In genomic region chr15:70018646-70019600, GRCh38 we compare ENCODE assay signal across 33 cellular contexts.
A peak's percentile ranks its signal among the peaks of the same experiment; 100 is the strongest.
DNase-seq lines count a peak whose midpoint lies in the region; ATAC-seq, FAIRE-seq and TF ChIP-seq lines count a peak whose summit lies in the region.
"Had no signal": no experiment of that assay in that cellular context is flagged by ENCODE, and none has a peak within 500 bp of the region (broad histone marks: within the 10 kb centered on the region; RNA-seq: fewer than 3 reads in every experiment).

No MANE protein-coding gene starts in this region.

- H3K4me1 ChIP-seq in GM12878 (ENCODE audit: control insufficient read depth, insufficient read depth, low read length): peaks cover 73% of the 10 kb centered on the region

- 55% methylated on average over 9 of the region's 9 CpGs for whole genome bisulfite sequencing in GM12878 (ENCODE audit: insufficient coverage, insufficient replicate concordance, low lambda C conversion rate, missing lambda C conversion rate)

- RAD21 ChIA-PET in GM12878 (lab: Charles Lee; ENCODE audit: unreplicated experiment): interaction anchor here (4.2 kb wide), 1 partner anchor 17 kb away, joined by 29 read pairs; no protein-coding TSS in a partner anchor

- no peak overlapping the region for H3K4me3 Mint-ChIP-seq in stimulated activated memory B cell treated with anti-CD40 and anti-IgM and Interleukin-4, amounts not matched to agents 10 μg/mL and 1 μg/mL and 100 μg/mL, for 72 hours
- H3K4me3 Mint-ChIP-seq: activated CD4-positive, alpha-beta memory T cell treated with anti-CD3 and anti-CD28 coated beads for 36 hours; naive thymus-derived CD8-positive, alpha-beta T cell; T-helper 17 cell; type B pancreatic cell had no signal

- no peaks in the 10 kb centered on the region for H3K27me3 ChIP-seq in GM12878 (replicated peaks in 1 of 2; ENCODE audit: control insufficient read depth in 2 of 2, insufficient read depth in 2 of 2, low read length in 1 of 2)

- no peaks in the 10 kb centered on the region for H3K36me3 ChIP-seq in GM12878 (ENCODE audit: control insufficient read depth in 2 of 2, insufficient read depth in 2 of 2, low read length in 1 of 2)
- H3K36me3 ChIP-seq: brain microvascular endothelial cell, esophagus squamous epithelium had no signal

- no peak for ATAC-seq in GM12878
- no peak for ATAC-seq in stimulated activated memory B cell treated with anti-CD40 and anti-IgM and Interleukin-4, amounts not matched to agents 10 μg/mL and 1 μg/mL and 100 μg/mL, for 72 hours
- ATAC-seq: activated naive CD4-positive, alpha-beta T cell treated with anti-CD3 and anti-CD28 coated beads, Interleukin-2, amount 50 U/mL, for 72 hours; HCT116; HepG2; naive thymus-derived CD8-positive, alpha-beta T cell; psoas muscle; sciatic nerve; T-helper 17 cell had no signal

- no peak overlapping the region for H3K4me3 ChIP-seq in GM12878
- H3K4me3 ChIP-seq: esophagus squamous epithelium, psoas muscle had no signal

- TF ChIP-seq CTCF in GM12878 (IDR thresholded peaks at IDR 0.05 in 2 of 3, conservative IDR thresholded peaks at IDR 0.05 in 1 of 3; ENCODE audit: control insufficient read depth in 2 of 3, extremely low read depth in 1 of 3, insufficient read depth in 1 of 3, low read depth in 3 of 3, low read length in 3 of 3): no peak

- DNase-seq in NK-92 treated with Interleukin-12 subunit alpha and Interleukin-12 subunit beta, amount 100 ng/mL, for 24 hours (lab: John Stamatoyannopoulos, UW): peak; percentile 30
- DNase-seq in NK-92 (lab: John Stamatoyannopoulos, UW; ENCODE audit: unreplicated experiment) (no peak), NAMALWA (ENCODE audit: low spot score) (peak; percentile 16), GM12878 (ENCODE audit: low read depth, low spot score) (no peak), A172 (ENCODE audit: low spot score) (no peak), NCI-H510A treated with DMSO at 0.1 percent for 48 hours (lab: John Stamatoyannopoulos, UW) (no peak), NCI-H146 (lab: John Stamatoyannopoulos, UW) (no peak)
- DNase-seq: activated CD4-positive, alpha-beta memory T cell treated with anti-CD3 and anti-CD28 coated beads for 36 hours; activated CD4-positive, alpha-beta T cell treated with anti-CD3 and anti-CD28 coated beads for 1 hour; amygdala; brain microvascular endothelial cell; DMS79 treated with DMSO at 0.1 percent for 48 hours; esophagus squamous epithelium; foreskin melanocyte; GDM1; Karpas-422; naive thymus-derived CD8-positive, alpha-beta T cell; NCI-H1436 treated with DMSO at 0.1 percent for 48 hours; NCI-H748 treated with DMSO at 0.1 percent for 48 hours; occipital lobe; psoas muscle; Right ventricle myocardium superior; stimulated activated CD4-positive, alpha-beta T cell treated with anti-CD3 and anti-CD28 coated beads, Interleukin-4, amount 100 ng/mL, for 1 hour; T-helper 17 cell had no signal

- TF ChIP-seq POLR2A in GM12878 (IDR thresholded peaks at IDR 0.05; ENCODE audit: low read depth, low read length): no peak

- no peaks in the 10 kb centered on the region for H4K20me1 ChIP-seq in GM12878 (ENCODE audit: control insufficient read depth, insufficient read depth)

- no peak overlapping the region for H3K9ac ChIP-seq in GM12878 (ENCODE audit: control insufficient read depth, insufficient read depth, low read length)

- no peak for FAIRE-seq in GM12878 (lab: Jason Lieb, UNC)
- FAIRE-seq: endometrium, HepG2, TTC549 had no signal

- no peaks in the 10 kb centered on the region for H3K36me3 Mint-ChIP-seq in stimulated activated memory B cell treated with anti-CD40 and anti-IgM and Interleukin-4, amounts not matched to agents 10 μg/mL and 1 μg/mL and 100 μg/mL, for 72 hours
- H3K36me3 Mint-ChIP-seq: activated CD4-positive, alpha-beta memory T cell treated with anti-CD3 and anti-CD28 coated beads for 36 hours; type B pancreatic cell had no signal

- no TSS peak for BruUV-seq in GM12878 (replicated peaks; lab: Mats Ljungman, UMichigan)

- peak overlapping the region; percentile 31 for H3K4me2 ChIP-seq in GM12878 (ENCODE audit: control insufficient read depth, insufficient read depth)

- SMC1A ChIA-PET in GM12878 (lab: Charles Lee; ENCODE audit: uncharacterized antibody, unreplicated experiment): interaction anchor here (0.6 to 4.6 kb wide), 4 partner anchors 9 to 40 kb away, joined by 3 to 17 read pairs (median 7); no protein-coding TSS in a partner anchor

- peaks cover 2% of the 10 kb centered on the region for H3K9me3 Mint-ChIP-seq in stimulated activated memory B cell treated with anti-CD40 and anti-IgM and Interleukin-4, amounts not matched to agents 10 μg/mL and 1 μg/mL and 100 μg/mL, for 72 hours

- no peaks in the 10 kb centered on the region; the same call in 2 of the 3 replicates for H3K9me3 ChIP-seq in GM12878 (replicated peaks; ENCODE audit: control insufficient read depth, insufficient read depth, low read length)
- H3K9me3 ChIP-seq: psoas muscle had no signal

- H3K27ac Mint-ChIP-seq in stimulated activated memory B cell treated with anti-CD40 and anti-IgM and Interleukin-4, amounts not matched to agents 10 μg/mL and 1 μg/mL and 100 μg/mL, for 72 hours: peak overlapping the region; percentile 72
- H3K27ac Mint-ChIP-seq: activated CD4-positive, alpha-beta memory T cell treated with anti-CD3 and anti-CD28 coated beads for 36 hours; T-helper 17 cell; type B pancreatic cell had no signal

- H3K27me3 Mint-ChIP-seq in stimulated activated memory B cell treated with anti-CD40 and anti-IgM and Interleukin-4, amounts not matched to agents 10 μg/mL and 1 μg/mL and 100 μg/mL, for 72 hours: no peaks in the 10 kb centered on the region

- no peak for TF ChIP-seq RAD21 in GM12878 (IDR thresholded peaks at IDR 0.05; ENCODE audit: insufficient read depth, low read depth, low read length)

- POLR2A ChIA-PET in GM12878 (lab: Charles Lee): interaction anchor here (1.3 to 1.7 kb wide), 2 partner anchors 8 to 17 kb away, joined by 4 to 6 read pairs; no protein-coding TSS in a partner anchor

- no peak overlapping the region for H2AFZ ChIP-seq in GM12878 (ENCODE audit: control insufficient read depth, low read depth, low read length)

- intact Hi-C loops in GM12878 (cut with micrococcal nuclease; ENCODE audit: unreplicated experiment): loop anchor here (5.0 kb wide), 1 partner anchor 468 kb away; no protein-coding TSS in a partner anchor

- in situ Hi-C loops in GM12878 (cut with MboI): no loop called here

- no peak for TF ChIP-seq EP300 in GM12878 (IDR thresholded peaks at IDR 0.05; ENCODE audit: borderline replicate concordance in 1 of 2, control insufficient read depth in 1 of 2, low read depth in 2 of 2, low read length in 2 of 2)

- peak overlapping the region; percentile 56 for H3K27ac ChIP-seq in GM12878 (ENCODE audit: control insufficient read depth, insufficient read depth)
- H3K27ac ChIP-seq: 22Rv1, brain microvascular endothelial cell, esophagus squamous epithelium, psoas muscle had no signal

- H3K4me1 Mint-ChIP-seq in stimulated activated memory B cell treated with anti-CD40 and anti-IgM and Interleukin-4, amounts not matched to agents 10 μg/mL and 1 μg/mL and 100 μg/mL, for 72 hours: peaks cover 86% of the 10 kb centered on the region

- CTCF ChIA-PET in GM12878 (lab: Yijun Ruan, JAX): interaction anchor here (1.0 kb wide), 1 partner anchor 442 kb away, joined by 3 read pairs; no protein-coding TSS in a partner anchor

- H3K79me2 ChIP-seq in GM12878 (ENCODE audit: control insufficient read depth, insufficient read depth, low read length): no peaks in the 10 kb centered on the region

TF ChIP-seq in GM12878, 131 proteins besides CTCF, POLR2A, EP300 and RAD21:
- peak; percentile 50; the same call in 1 of the 2 replicates for TF ChIP-seq SPI1 (IDR thresholded peaks at IDR 0.05; ENCODE audit: borderline replicate concordance, insufficient read depth, low read depth, low read length)
- TF ChIP-seq RELB (IDR thresholded peaks at IDR 0.05; ENCODE audit: low read depth): no peak

Comparison
In these comparisons a context has a peak if more than half of its experiments do, and no peak if none do; other contexts are left out.
1. DNase-seq: peak in NK-92 treated with Interleukin-12 subunit alpha and Interleukin-12 subunit beta, amount 100 ng/mL, for 24 hours (single experiment) and NAMALWA (single experiment); none in NK-92 (single experiment), GM12878 (single experiment), A172 (single experiment), NCI-H510A treated with DMSO at 0.1 percent for 48 hours (single experiment) and NCI-H146 (single experiment).